In genomic region chr13:49356224-49356623, GRCh38 we compare ENCODE assay signal across 12 cellular contexts.
DNase-seq lines count a peak whose midpoint lies in the region; ATAC-seq, FAIRE-seq and TF ChIP-seq lines count a peak whose summit lies in the region.
"Had no signal": no experiment of that assay in that cellular context is flagged by ENCODE, and none has a peak within 500 bp of the region (broad histone marks: within the 10 kb centered on the region; RNA-seq: fewer than 3 reads in every experiment).

No MANE protein-coding gene starts in this region.

- H4K20me1 ChIP-seq in astrocyte (ENCODE audit: insufficient read depth, low read length), result no peaks in the 10 kb centered on the region

- no peak overlapping the region for H3K4me3 Mint-ChIP-seq in astrocyte (ENCODE audit: unreplicated experiment)
- H3K4me3 Mint-ChIP-seq: activated naive CD4-positive, alpha-beta T cell treated with anti-CD3 and anti-CD28 coated beads for 36 hours had no signal

- peak overlapping the region; percentile 96 for H3K27ac ChIP-seq in astrocyte (ENCODE audit: low read depth, low read length)
- peak overlapping the region in 10 of 12 donors; percentile 26 to 75 (median 58) for H3K27ac ChIP-seq in heart left ventricle

- H3K4me1 Mint-ChIP-seq in astrocyte (ENCODE audit: low read depth, unreplicated experiment), result peaks cover 16% of the 10 kb centered on the region

- no peaks in the 10 kb centered on the region for H3K27me3 ChIP-seq in astrocyte (ENCODE audit: insufficient read depth, low read length)
- H3K27me3 ChIP-seq in heart left ventricle, result no peaks in the 10 kb centered on the region

- H3K4me3 ChIP-seq in astrocyte (ENCODE audit: insufficient read depth, low read depth, low read length) (no peak overlapping the region), heart left ventricle (no peak overlapping the region)

- peak overlapping the region; percentile 36 for H3K4me2 ChIP-seq in astrocyte (ENCODE audit: low read length)

- peaks cover 2% of the 10 kb centered on the region for H3K9me3 ChIP-seq in astrocyte (ENCODE audit: insufficient read depth, low read depth, low read length)
- peaks cover 0 to 13% (median 2%) of the 10 kb centered on the region in 12 donors for H3K9me3 ChIP-seq in heart left ventricle

- H3K79me2 ChIP-seq in astrocyte (ENCODE audit: insufficient read depth, low read length), result no peaks in the 10 kb centered on the region

- DNase-seq in GM04503 (ENCODE audit: low read depth), result peak; percentile 89
- DNase-seq in astrocyte (ENCODE audit: low read depth), result peak; percentile 96
- DNase-seq in heart left ventricle, result no peak
- peak; percentile 24 for DNase-seq in smooth muscle cell of the brain vasculature (ENCODE audit: low read depth, low spot score)
- no peak for DNase-seq in NCI-H2081 treated with DMSO at 0.1 percent for 48 hours (lab: John Stamatoyannopoulos, UW)
- DNase-seq in H4 (ENCODE audit: low spot score), result no peak
- DNase-seq: activated CD4-positive, CD25-positive, alpha-beta regulatory T cell; activated naive CD4-positive, alpha-beta T cell treated with anti-CD3 and anti-CD28 coated beads for 36 hours; COR-L47 had no signal

- TF ChIP-seq CTCF in astrocyte (IDR thresholded peaks at IDR 0.05; ENCODE audit: insufficient read depth, low read depth, low read length), result no peak
- TF ChIP-seq CTCF in heart left ventricle (IDR thresholded peaks at IDR 0.05), result no peak

- intact Hi-C loops in heart left ventricle (cut with DNase I), result no loop called here

- no peak overlapping the region for H2AFZ ChIP-seq in astrocyte (ENCODE audit: low read depth, low read length)

- ATAC-seq in heart left ventricle (peak; percentile 80 to 96 (median 86)), GM18511 (IDR thresholded peaks at IDR 0.05; ENCODE audit: unreplicated experiment) (no peak), GM19397 (IDR thresholded peaks at IDR 0.05; ENCODE audit: unreplicated experiment) (no peak)

- H3K36me3 Mint-ChIP-seq in astrocyte (ENCODE audit: low read depth, unreplicated experiment), result peaks cover 4% of the 10 kb centered on the region

- no peaks in the 10 kb centered on the region for H3K36me3 ChIP-seq in astrocyte (ENCODE audit: insufficient read depth, low read length)
- peaks cover 0 to 31% (median 7%) of the 10 kb centered on the region in 9 donors for H3K36me3 ChIP-seq in heart left ventricle

- H3K27me3 Mint-ChIP-seq in astrocyte (ENCODE audit: low read depth, unreplicated experiment), result no peaks in the 10 kb centered on the region

- H3K9me3 Mint-ChIP-seq in astrocyte (ENCODE audit: unreplicated experiment), result peaks cover 11% of the 10 kb centered on the region
- H3K9me3 Mint-ChIP-seq: activated naive CD4-positive, alpha-beta T cell treated with anti-CD3 and anti-CD28 coated beads for 36 hours had no signal

- no peak for TF ChIP-seq POLR2A in heart left ventricle (IDR thresholded peaks at IDR 0.05)

- H3K4me1 ChIP-seq in astrocyte (ENCODE audit: insufficient read depth, low read length), result peaks cover 25% of the 10 kb centered on the region
- H3K4me1 ChIP-seq in heart left ventricle, result peaks cover 0 to 8% (median 2%) of the 10 kb centered on the region in 12 donors

- FAIRE-seq in astrocyte (lab: Jason Lieb, UNC), result peak; percentile 63
- FAIRE-seq: H1 had no signal

- peak overlapping the region; percentile 65 for H3K9ac ChIP-seq in astrocyte (ENCODE audit: low read length)

- H3K27ac Mint-ChIP-seq in astrocyte (ENCODE audit: unreplicated experiment), result peak overlapping the region; percentile 93
- H3K27ac Mint-ChIP-seq: activated naive CD4-positive, alpha-beta T cell treated with anti-CD3 and anti-CD28 coated beads for 36 hours had no signal

Comparison
In these comparisons a context has a peak if more than half of its experiments do, and no peak if none do; other contexts are left out.
1. DNase-seq: peak in GM04503 (single experiment), astrocyte (single experiment) and smooth muscle cell of the brain vasculature (single experiment); none in heart left ventricle (0 of 5), NCI-H2081 treated with DMSO at 0.1 percent for 48 hours (single experiment) and H4 (single experiment).
2. ATAC-seq: peak in heart left ventricle (4 of 4); none in GM18511 (single experiment) and GM19397 (single experiment).